Comparison of ENCODE assay signal across 3 cellular contexts in the genomic region with DNA sequence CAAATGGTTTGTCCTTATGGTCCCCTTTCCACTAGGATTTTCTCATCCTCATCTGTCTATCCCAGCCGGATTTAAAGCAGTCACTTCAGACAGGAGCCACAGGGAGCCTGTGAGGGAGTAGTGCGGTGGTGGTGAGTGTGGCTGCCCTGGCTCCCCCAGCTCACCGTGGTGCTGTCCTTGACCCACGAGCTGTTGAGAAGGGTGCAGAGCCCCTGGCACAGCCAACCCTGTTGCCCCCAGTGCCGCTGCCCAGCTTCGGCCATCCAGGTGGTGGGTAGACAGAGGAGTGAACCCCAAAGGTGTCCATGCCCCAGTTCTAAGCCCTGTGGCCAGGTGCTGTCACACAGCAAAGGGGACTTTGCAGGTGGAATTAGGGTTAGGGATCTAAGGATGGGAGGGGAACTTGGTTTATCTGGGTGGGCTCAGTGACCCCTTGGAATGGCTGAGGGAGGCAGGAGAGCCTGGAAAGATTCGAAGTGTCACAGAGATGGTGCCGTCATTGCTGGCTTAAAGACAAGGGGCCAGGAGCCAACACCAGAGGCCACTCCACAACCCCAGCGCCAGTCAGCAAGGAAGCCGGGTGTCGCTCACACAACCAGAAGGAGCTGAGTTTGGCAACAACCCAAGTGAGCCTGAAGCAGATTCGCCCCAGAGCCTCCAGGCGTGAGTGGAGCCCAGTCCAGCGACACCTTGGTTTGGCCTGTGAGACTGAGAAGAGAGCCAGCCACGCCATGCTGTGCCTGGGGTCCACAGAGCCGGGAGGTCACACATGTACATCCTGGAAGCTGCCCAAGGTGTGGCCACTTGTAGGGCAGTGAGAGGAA.
A peak's percentile ranks its signal among the peaks of the same experiment; 100 is the strongest.
TF ChIP-seq lines count a peak whose summit lies in the region.

No MANE protein-coding gene starts in this region.

TF ChIP-seq in SK-N-SH, 30 proteins besides CTCF, POLR2A, EP300 and RAD21:
- TF ChIP-seq GABPA (IDR thresholded peaks at IDR 0.05; ENCODE audit: low read depth) (no peak), TAF1 (IDR thresholded peaks at IDR 0.05; ENCODE audit: borderline replicate concordance, low read depth, low read length) (no peak), ELF1 (IDR thresholded peaks at IDR 0.05) (no peak), SMC3 (IDR thresholded peaks at IDR 0.05; ENCODE audit: low read depth, low read length) (no peak), FOSL2 (IDR thresholded peaks at IDR 0.05; ENCODE audit: borderline replicate concordance, low read depth) (no peak), TCF12 (IDR thresholded peaks at IDR 0.05) (no peak), JUND (IDR thresholded peaks at IDR 0.05) (no peak), CHD2 (IDR thresholded peaks at IDR 0.05; ENCODE audit: low read length, partially characterized antibody) (no peak), POLR2AphosphoS5 (IDR thresholded peaks at IDR 0.05; ENCODE audit: low read depth, low read length) (no peak), RFX5 (IDR thresholded peaks at IDR 0.05; ENCODE audit: low read length) (no peak), RCOR1 (IDR thresholded peaks at IDR 0.05; ENCODE audit: low read length) (no peak), MEF2A (IDR thresholded peaks at IDR 0.05; ENCODE audit: borderline replicate concordance, low read depth) (no peak)
- TF ChIP-seq, protein P1, sequence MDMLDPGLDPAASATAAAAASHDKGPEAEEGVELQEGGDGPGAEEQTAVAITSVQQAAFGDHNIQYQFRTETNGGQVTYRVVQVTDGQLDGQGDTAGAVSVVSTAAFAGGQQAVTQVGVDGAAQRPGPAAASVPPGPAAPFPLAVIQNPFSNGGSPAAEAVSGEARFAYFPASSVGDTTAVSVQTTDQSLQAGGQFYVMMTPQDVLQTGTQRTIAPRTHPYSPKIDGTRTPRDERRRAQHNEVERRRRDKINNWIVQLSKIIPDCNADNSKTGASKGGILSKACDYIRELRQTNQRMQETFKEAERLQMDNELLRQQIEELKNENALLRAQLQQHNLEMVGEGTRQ (IDR thresholded peaks at IDR 0.05; ENCODE audit: borderline replicate concordance, low read depth, low read length) = no peak
- TF ChIP-seq, protein P2, sequence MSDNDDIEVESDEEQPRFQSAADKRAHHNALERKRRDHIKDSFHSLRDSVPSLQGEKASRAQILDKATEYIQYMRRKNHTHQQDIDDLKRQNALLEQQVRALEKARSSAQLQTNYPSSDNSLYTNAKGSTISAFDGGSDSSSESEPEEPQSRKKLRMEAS (IDR thresholded peaks at IDR 0.05; ENCODE audit: low read depth) = no peak
- TF ChIP-seq, protein P3, sequence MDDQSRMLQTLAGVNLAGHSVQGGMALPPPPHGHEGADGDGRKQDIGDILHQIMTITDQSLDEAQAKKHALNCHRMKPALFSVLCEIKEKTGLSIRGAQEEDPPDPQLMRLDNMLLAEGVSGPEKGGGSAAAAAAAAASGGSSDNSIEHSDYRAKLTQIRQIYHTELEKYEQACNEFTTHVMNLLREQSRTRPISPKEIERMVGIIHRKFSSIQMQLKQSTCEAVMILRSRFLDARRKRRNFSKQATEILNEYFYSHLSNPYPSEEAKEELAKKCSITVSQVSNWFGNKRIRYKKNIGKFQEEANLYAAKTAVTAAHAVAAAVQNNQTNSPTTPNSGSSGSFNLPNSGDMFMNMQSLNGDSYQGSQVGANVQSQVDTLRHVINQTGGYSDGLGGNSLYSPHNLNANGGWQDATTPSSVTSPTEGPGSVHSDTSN (IDR thresholded peaks at IDR 0.05) = no peak

TF ChIP-seq in SK-N-SH treated with all-trans-retinoic acid at 6 μM for 48 hours, 23 proteins besides CTCF, POLR2A, EP300 and RAD21:
- TF ChIP-seq RARB (CRISPR knock-in tag; IDR thresholded peaks at IDR 0.05) (no peak), TCF4 (CRISPR knock-in tag; IDR thresholded peaks at IDR 0.05; ENCODE audit: borderline replicate concordance) (no peak), ARNTL (CRISPR knock-in tag; IDR thresholded peaks at IDR 0.05; ENCODE audit: borderline replicate concordance, low read depth) (no peak), SNAI2 (CRISPR knock-in tag; IDR thresholded peaks at IDR 0.05) (no peak), ISL1 (CRISPR knock-in tag; IDR thresholded peaks at IDR 0.05) (no peak), CSDC2 (CRISPR knock-in tag; IDR thresholded peaks at IDR 0.05) (no peak), ZNF70 (CRISPR knock-in tag; IDR thresholded peaks at IDR 0.05) (no peak), PPARA (CRISPR knock-in tag; IDR thresholded peaks at IDR 0.05; ENCODE audit: borderline replicate concordance) (no peak), ZFP3 (CRISPR knock-in tag; IDR thresholded peaks at IDR 0.05) (no peak), GLIS3 (CRISPR knock-in tag; IDR thresholded peaks at IDR 0.05) (no peak), ZC3H10 (CRISPR knock-in tag; IDR thresholded peaks at IDR 0.05) (no peak), OSR1 (CRISPR knock-in tag; IDR thresholded peaks at IDR 0.05) (no peak)
- TF ChIP-seq, protein P4, sequence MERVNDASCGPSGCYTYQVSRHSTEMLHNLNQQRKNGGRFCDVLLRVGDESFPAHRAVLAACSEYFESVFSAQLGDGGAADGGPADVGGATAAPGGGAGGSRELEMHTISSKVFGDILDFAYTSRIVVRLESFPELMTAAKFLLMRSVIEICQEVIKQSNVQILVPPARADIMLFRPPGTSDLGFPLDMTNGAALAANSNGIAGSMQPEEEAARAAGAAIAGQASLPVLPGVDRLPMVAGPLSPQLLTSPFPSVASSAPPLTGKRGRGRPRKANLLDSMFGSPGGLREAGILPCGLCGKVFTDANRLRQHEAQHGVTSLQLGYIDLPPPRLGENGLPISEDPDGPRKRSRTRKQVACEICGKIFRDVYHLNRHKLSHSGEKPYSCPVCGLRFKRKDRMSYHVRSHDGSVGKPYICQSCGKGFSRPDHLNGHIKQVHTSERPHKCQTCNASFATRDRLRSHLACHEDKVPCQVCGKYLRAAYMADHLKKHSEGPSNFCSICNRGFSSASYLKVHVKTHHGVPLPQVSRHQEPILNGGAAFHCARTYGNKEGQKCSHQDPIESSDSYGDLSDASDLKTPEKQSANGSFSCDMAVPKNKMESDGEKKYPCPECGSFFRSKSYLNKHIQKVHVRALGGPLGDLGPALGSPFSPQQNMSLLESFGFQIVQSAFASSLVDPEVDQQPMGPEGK (CRISPR knock-in tag; IDR thresholded peaks at IDR 0.05; ENCODE audit: borderline replicate concordance) = no peak
- TF ChIP-seq, protein P5, sequence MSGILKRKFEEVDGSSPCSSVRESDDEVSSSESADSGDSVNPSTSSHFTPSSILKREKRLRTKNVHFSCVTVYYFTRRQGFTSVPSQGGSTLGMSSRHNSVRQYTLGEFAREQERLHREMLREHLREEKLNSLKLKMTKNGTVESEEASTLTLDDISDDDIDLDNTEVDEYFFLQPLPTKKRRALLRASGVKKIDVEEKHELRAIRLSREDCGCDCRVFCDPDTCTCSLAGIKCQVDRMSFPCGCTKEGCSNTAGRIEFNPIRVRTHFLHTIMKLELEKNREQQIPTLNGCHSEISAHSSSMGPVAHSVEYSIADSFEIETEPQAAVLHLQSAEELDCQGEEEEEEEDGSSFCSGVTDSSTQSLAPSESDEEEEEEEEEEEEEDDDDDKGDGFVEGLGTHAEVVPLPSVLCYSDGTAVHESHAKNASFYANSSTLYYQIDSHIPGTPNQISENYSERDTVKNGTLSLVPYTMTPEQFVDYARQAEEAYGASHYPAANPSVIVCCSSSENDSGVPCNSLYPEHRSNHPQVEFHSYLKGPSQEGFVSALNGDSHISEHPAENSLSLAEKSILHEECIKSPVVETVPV (CRISPR knock-in tag; IDR thresholded peaks at IDR 0.05) = no peak
TF ChIP-seq in SK-N-SH treated with all-trans-retinoic acid at 6 μM for 48 hours: peak in this region for 0.

TF ChIP-seq in K562, 482 proteins besides CTCF, POLR2A, EP300 and RAD21:
- TF ChIP-seq BHLHE40 (IDR thresholded peaks at IDR 0.05; ENCODE audit: low read length) = no peak
- TF ChIP-seq HDAC1 (IDR thresholded peaks at IDR 0.05) = no peak
- TF ChIP-seq ELF1 (tag; IDR thresholded peaks at IDR 0.05) = no peak
- no peak for TF ChIP-seq HIVEP1 (CRISPR knock-in tag; IDR thresholded peaks at IDR 0.05)
- no peak for TF ChIP-seq MCM3 (IDR thresholded peaks at IDR 0.05)
- no peak for TF ChIP-seq KDM2B (CRISPR knock-in tag; IDR thresholded peaks at IDR 0.05)
- peak; percentile 19; the same call in 1 of the 2 replicates for TF ChIP-seq NFIC (IDR thresholded peaks at IDR 0.05)
- no peak for TF ChIP-seq TGIF2 (CRISPR knock-in tag; IDR thresholded peaks at IDR 0.05)
